8 cellular contexts compared by ENCODE assay signal in the genomic region with DNA sequence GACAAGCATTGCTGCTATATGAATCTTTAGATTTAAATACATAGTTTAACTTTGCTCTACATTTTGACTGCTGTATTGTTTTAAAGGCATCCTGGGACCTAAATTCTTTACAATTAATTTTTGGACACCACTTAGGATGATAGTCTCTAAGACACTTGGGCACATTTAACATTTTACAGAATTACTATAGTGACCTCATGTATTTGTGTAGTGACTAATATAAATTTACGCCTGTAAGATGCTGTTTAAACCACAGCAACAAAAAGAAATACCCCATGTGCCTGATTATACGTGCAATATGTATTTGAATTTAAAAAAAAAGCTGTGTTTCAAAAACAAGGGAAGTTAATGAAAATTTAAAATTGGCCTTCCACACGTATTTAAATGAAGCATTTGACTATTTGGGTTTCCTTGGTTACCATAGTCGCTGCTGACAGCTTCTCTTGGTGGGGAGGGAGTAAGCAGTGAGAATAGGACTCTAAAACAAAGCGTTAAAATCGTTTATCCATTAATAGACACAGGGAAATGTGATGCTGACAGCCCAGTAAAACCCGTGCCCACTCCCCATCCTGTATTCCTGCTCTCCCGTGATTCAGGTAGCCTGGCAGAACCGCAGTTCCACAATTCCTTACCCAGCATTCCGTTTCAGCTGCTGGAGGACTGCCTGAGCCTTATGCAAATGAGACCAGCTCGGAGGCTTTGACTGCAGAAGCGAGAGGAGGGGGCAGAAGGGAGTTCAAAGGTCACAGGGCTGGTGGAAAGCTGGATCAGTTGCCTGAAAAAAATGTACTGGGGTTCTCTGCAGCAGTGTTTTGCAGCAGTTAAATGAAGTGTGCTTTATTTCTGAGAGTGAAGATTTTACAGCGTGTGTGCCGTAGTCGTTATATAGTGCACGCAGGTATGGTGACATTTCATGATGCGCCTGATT.
A peak's percentile ranks its signal among the peaks of the same experiment; 100 is the strongest.
DNase-seq lines count a peak whose midpoint lies in the region; ATAC-seq and TF ChIP-seq lines count a peak whose summit lies in the region.

No MANE protein-coding gene starts in this region.

- H3K4me2 ChIP-seq in parathyroid adenoma (ENCODE audit: low read length), result peak overlapping the region; percentile 5

- H3K27ac Mint-ChIP-seq in stimulated activated naive CD8-positive, alpha-beta T cell treated with anti-CD3 and anti-CD28 coated beads, Interleukin-15, amount 100 ng/mL, for 72 hours, result no peak overlapping the region
- H3K27ac Mint-ChIP-seq in naive thymus-derived CD8-positive, alpha-beta T cell, result no peak overlapping the region

- no peaks in the 10 kb centered on the region for H3K4me1 Mint-ChIP-seq in stimulated activated naive CD8-positive, alpha-beta T cell treated with anti-CD3 and anti-CD28 coated beads, Interleukin-15, amount 100 ng/mL, for 72 hours
- H3K4me1 Mint-ChIP-seq in naive thymus-derived CD8-positive, alpha-beta T cell, result no peaks in the 10 kb centered on the region

- no peaks in the 10 kb centered on the region for H3K36me3 Mint-ChIP-seq in naive thymus-derived CD8-positive, alpha-beta T cell

- H3K36me3 ChIP-seq in left ventricle myocardium inferior (no peaks in the 10 kb centered on the region), parathyroid adenoma (ENCODE audit: control insufficient read depth, insufficient read depth, low read length) (no peaks in the 10 kb centered on the region)

- DNase-seq in NCI-H1092 treated with DMSO at 0.1 percent for 48 hours (lab: John Stamatoyannopoulos, UW), result peak; percentile 89
- DNase-seq in SW480 (ENCODE audit: low spot score), result peak; percentile 73
- peak; percentile 36 for DNase-seq in left ventricle myocardium inferior
- no peak for DNase-seq in activated T-cell treated with anti-CD3 and anti-CD28 coated beads, Interleukin-2, amount 50 U/mL, for 1 hour
- no peak for DNase-seq in stimulated activated naive CD8-positive, alpha-beta T cell treated with anti-CD3 and anti-CD28 coated beads, Interleukin-15, amount 100 ng/mL, for 72 hours
- no peak for DNase-seq in naive thymus-derived CD8-positive, alpha-beta T cell

- H3K27me3 ChIP-seq in left ventricle myocardium inferior (ENCODE audit: low read depth) (no peaks in the 10 kb centered on the region), parathyroid adenoma (ENCODE audit: control insufficient read depth, insufficient read depth, low read length) (no peaks in the 10 kb centered on the region)

- TF ChIP-seq CTCF in left ventricle myocardium inferior (IDR thresholded peaks at IDR 0.05; ENCODE audit: borderline replicate concordance), result no peak
- no peak for TF ChIP-seq CTCF in parathyroid adenoma (IDR thresholded peaks at IDR 0.05)

- peak overlapping the region; percentile 53 for H3K27ac ChIP-seq in left ventricle myocardium inferior (replicated peaks)
- no peak overlapping the region for H3K27ac ChIP-seq in parathyroid adenoma

- no peaks in the 10 kb centered on the region for H3K27me3 Mint-ChIP-seq in stimulated activated naive CD8-positive, alpha-beta T cell treated with anti-CD3 and anti-CD28 coated beads, Interleukin-15, amount 100 ng/mL, for 72 hours
- peaks cover 0 to 4% (median 0%) of the 10 kb centered on the region in 5 donors for H3K27me3 Mint-ChIP-seq in naive thymus-derived CD8-positive, alpha-beta T cell

- ATAC-seq in stimulated activated naive CD8-positive, alpha-beta T cell treated with anti-CD3 and anti-CD28 coated beads, Interleukin-15, amount 100 ng/mL, for 72 hours, result no peak
- ATAC-seq in naive thymus-derived CD8-positive, alpha-beta T cell, result no peak
- no peak for ATAC-seq in GM18861 (IDR thresholded peaks at IDR 0.05; ENCODE audit: unreplicated experiment)

- peak overlapping the region; percentile 66 for H3K4me3 ChIP-seq in left ventricle myocardium inferior
- no peak overlapping the region for H3K4me3 ChIP-seq in parathyroid adenoma (ENCODE audit: low read depth, low read length)

- intact Hi-C loops in left ventricle myocardium inferior (cut with micrococcal nuclease), result no loop called here

- H2AFZ ChIP-seq in parathyroid adenoma, result no peak overlapping the region

- POLR2A ChIA-PET in naive thymus-derived CD8-positive, alpha-beta T cell (lab: Charles Lee), result no interaction called here

- no peak overlapping the region for H3K9ac ChIP-seq in parathyroid adenoma

- no peak overlapping the region for H3K4me3 Mint-ChIP-seq in stimulated activated naive CD8-positive, alpha-beta T cell treated with anti-CD3 and anti-CD28 coated beads, Interleukin-15, amount 100 ng/mL, for 72 hours
- H3K4me3 Mint-ChIP-seq in naive thymus-derived CD8-positive, alpha-beta T cell, result no peak overlapping the region

- H3K9me3 Mint-ChIP-seq in stimulated activated naive CD8-positive, alpha-beta T cell treated with anti-CD3 and anti-CD28 coated beads, Interleukin-15, amount 100 ng/mL, for 72 hours, result no peaks in the 10 kb centered on the region
- H3K9me3 Mint-ChIP-seq in naive thymus-derived CD8-positive, alpha-beta T cell, result no peaks in the 10 kb centered on the region

- no peaks in the 10 kb centered on the region for H3K9me3 ChIP-seq in left ventricle myocardium inferior (replicated peaks)
- no peaks in the 10 kb centered on the region for H3K9me3 ChIP-seq in parathyroid adenoma (ENCODE audit: control insufficient read depth, low read length)

- H3K79me2 ChIP-seq in parathyroid adenoma, result no peaks in the 10 kb centered on the region

- H3K4me1 ChIP-seq in left ventricle myocardium inferior (peaks cover 51% of the 10 kb centered on the region), parathyroid adenoma (no peaks in the 10 kb centered on the region)

Comparison
In these comparisons a context has a peak if more than half of its experiments do, and no peak if none do; other contexts are left out.
1. DNase-seq: peak in NCI-H1092 treated with DMSO at 0.1 percent for 48 hours (single experiment), SW480 (single experiment) and left ventricle myocardium inferior (single experiment); none in activated T-cell treated with anti-CD3 and anti-CD28 coated beads, Interleukin-2, amount 50 U/mL, for 1 hour (single experiment), stimulated activated naive CD8-positive, alpha-beta T cell treated with anti-CD3 and anti-CD28 coated beads, Interleukin-15, amount 100 ng/mL, for 72 hours (0 of 2) and naive thymus-derived CD8-positive, alpha-beta T cell (0 of 10).